In the genomic region with DNA sequence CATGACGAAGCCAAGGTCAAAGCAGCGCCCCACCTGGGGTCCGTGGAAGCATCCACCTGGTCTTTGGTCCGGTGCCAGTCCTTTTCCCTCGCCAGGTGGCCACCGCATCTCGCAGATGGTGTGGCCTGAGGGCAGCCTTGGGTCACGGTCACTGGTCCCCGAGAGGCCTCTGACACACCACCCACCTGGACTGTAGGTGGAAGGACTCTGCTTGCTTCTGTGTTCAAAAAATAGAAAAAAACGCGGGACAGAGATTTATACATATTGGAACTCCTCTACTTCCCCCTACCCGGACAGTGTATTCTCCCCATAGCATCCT, we compare ENCODE assay signal across 8 cellular contexts. TPM values are rescaled to one million over a fixed set of nuclear protein-coding genes. Genes with fewer than 3 reads are reported as not detected.
A peak's percentile ranks its signal among the peaks of the same experiment; 100 is the strongest.
DNase-seq lines count a peak whose midpoint lies in the region; ATAC-seq and TF ChIP-seq lines count a peak whose summit lies in the region.

No MANE protein-coding gene starts in this region.

- H3K4me3 ChIP-seq in coronary artery, result peak overlapping the region; percentile 96

- ATAC-seq in HG03565 (IDR thresholded peaks at IDR 0.05; ENCODE audit: unreplicated experiment), result peak; percentile 9
- ATAC-seq in omental fat pad (ENCODE audit: low FRiP score), result peak; percentile 12

- peak overlapping the region; percentile 99 for H3K4me3 Mint-ChIP-seq in activated T-cell treated with anti-CD3 and anti-CD28 coated beads, Interleukin-2, amount 50 U/mL, for 24 hours

- no peaks in the 10 kb centered on the region for H3K27me3 Mint-ChIP-seq in activated T-cell treated with anti-CD3 and anti-CD28 coated beads, Interleukin-2, amount 50 U/mL, for 24 hours

- peaks cover 63% of the 10 kb centered on the region for H3K4me1 Mint-ChIP-seq in activated T-cell treated with anti-CD3 and anti-CD28 coated beads, Interleukin-2, amount 50 U/mL, for 24 hours (ENCODE audit: low read depth)

- H3K36me3 Mint-ChIP-seq in activated T-cell treated with anti-CD3 and anti-CD28 coated beads, Interleukin-2, amount 50 U/mL, for 24 hours (ENCODE audit: low read depth), result peaks cover 20% of the 10 kb centered on the region

- H3K9me3 Mint-ChIP-seq in activated T-cell treated with anti-CD3 and anti-CD28 coated beads, Interleukin-2, amount 50 U/mL, for 24 hours, result no peaks in the 10 kb centered on the region

- no peak for TF ChIP-seq CTCF in coronary artery (IDR thresholded peaks at IDR 0.05)
- TF ChIP-seq CTCF in omental fat pad (IDR thresholded peaks at IDR 0.05), result no peak

- peak overlapping the region; percentile 87 for H3K27ac Mint-ChIP-seq in activated T-cell treated with anti-CD3 and anti-CD28 coated beads, Interleukin-2, amount 50 U/mL, for 24 hours

- no peak for DNase-seq in activated T-cell treated with anti-CD3 and anti-CD28 coated beads, Interleukin-2, amount 50 U/mL, for 24 hours
- no peak for DNase-seq in activated T-cell treated with anti-CD3 and anti-CD28 coated beads, Interleukin-2, amount 50 U/mL, for 48 hours
- DNase-seq in coronary artery (ENCODE audit: low spot score) (no peak), omental fat pad (ENCODE audit: low spot score) (no peak), GM19240 (ENCODE audit: insufficient read length, low spot score) (no peak), NCI-H748 (lab: John Stamatoyannopoulos, UW; ENCODE audit: unreplicated experiment) (no peak)
- DNase-seq in activated CD4-positive, alpha-beta T cell treated with anti-CD3 and anti-CD28 coated beads for 1 hour, result no peak

- peak overlapping the region; percentile 88 to 92 for H3K27ac ChIP-seq in coronary artery

RNA-seq across cellular contexts. Expression of gene TTC39B, which starts 0.5 kb away (rescaled TPM):
- 10 to 100 TPM in 1 of 4 donors, 1 to 10 TPM in 3; 3.7 to 12.6 (median 5.3) TPM for total RNA-seq in omental fat pad
